ENCODE assay signal across 8 cellular contexts in the genomic region with DNA sequence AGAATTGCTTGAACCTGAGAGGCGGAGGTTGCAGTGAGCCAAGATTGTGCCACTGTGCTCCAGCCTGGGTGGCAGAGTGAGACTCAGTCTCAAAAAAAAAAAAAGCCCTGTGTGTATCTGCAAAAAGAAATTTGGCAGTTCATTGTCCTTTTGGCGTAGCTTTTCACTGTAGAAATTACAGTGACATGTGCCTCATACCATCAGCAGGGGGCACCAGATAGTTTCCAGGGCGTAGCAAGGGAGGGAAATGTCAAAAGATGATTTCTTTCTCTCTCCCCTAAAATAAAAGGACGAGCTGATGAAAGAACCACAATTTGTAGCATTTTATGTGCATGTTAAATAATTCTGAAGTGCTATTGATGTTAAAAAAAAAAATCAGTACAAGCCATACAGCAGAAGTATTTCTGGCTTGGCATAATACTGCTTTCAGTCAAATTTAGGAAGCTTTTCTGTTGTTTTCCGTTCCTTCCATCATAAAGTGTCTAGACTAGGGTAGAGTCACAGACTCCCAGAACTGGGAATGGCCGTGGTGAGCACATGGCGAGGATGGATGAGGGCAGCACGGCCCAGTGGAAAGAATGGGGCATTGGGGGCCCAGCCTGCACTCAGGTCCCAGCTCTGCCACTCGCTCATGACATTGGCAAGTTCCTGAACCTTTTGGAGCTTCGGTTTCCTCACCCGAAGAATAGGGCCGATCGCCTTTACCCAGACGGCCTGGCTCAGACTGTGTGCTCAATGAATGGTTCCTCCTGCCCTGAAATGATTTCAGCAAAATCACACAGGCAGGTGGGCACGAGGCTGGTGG. TPM values are rescaled to one million over a fixed set of nuclear protein-coding genes. Genes with fewer than 3 reads are reported as not detected.
DNase-seq lines count a peak whose midpoint lies in the region; ATAC-seq and TF ChIP-seq lines count a peak whose summit lies in the region.

No MANE protein-coding gene starts in this region.

- H4K20me1 ChIP-seq in PC-3 (ENCODE audit: low read length), result no peaks in the 10 kb centered on the region

- no TSS peak for BruUV-seq in PC-3 (replicated peaks; lab: Mats Ljungman, UMichigan)

- TF ChIP-seq CTCF in PC-3 (conservative IDR thresholded peaks at IDR 0.05; ENCODE audit: low read depth, low read length) (peak; percentile 69), fibroblast of villous mesenchyme (IDR thresholded peaks at IDR 0.05; ENCODE audit: insufficient read depth, low read depth, low read length) (peak; percentile 85)

- H3K36me3 ChIP-seq in CD4-positive, alpha-beta memory T cell (ENCODE audit: insufficient read depth, low read length), result no peaks in the 10 kb centered on the region
- no peaks in the 10 kb centered on the region for H3K36me3 ChIP-seq in PC-3 (ENCODE audit: low read depth, low read length)

- peak overlapping the region; percentile 94 to 99 (median 96) for H3K27ac Mint-ChIP-seq in CD4-positive, alpha-beta memory T cell
- H3K27ac Mint-ChIP-seq in activated T-helper 1 cell treated with anti-CD3 and anti-CD28 coated beads, Interleukin-12 subunit alpha, Interleukin-12 subunit beta, Interleukin-2, Interleukin-4 antibody, amounts not matched to agents 30 ng/mL and 10 ng/mL and 1 ng/mL, durations not matched to agents 14 hours and 24 hours and 36 hours, result peak overlapping the region; percentile 90

- no peaks in the 10 kb centered on the region for H3K9me3 ChIP-seq in CD4-positive, alpha-beta memory T cell (ENCODE audit: control insufficient read depth in 1 of 2, low read length in 2 of 2)
- no peaks in the 10 kb centered on the region for H3K9me3 ChIP-seq in PC-3 (ENCODE audit: low read length)

- H3K9me2 ChIP-seq in PC-3 (replicated peaks; ENCODE audit: low read length), result no peaks in the 10 kb centered on the region

- POLR2A ChIA-PET in CD4-positive, alpha-beta memory T cell (lab: Charles Lee; ENCODE audit: partially characterized antibody), result interaction anchor here (0.6 to 1.7 kb wide), 14 partner anchors 18 to 584 kb away, joined by 3 to 22 read pairs (median 4); partner anchors contain the start of gene TIMM22
- POLR2A ChIA-PET in HEK293T (lab: Yijun Ruan, JAX), result interaction anchor here (1.1 kb wide), 1 partner anchor 370 kb away, joined by 3 read pairs; the partner anchor contains the start of genes GLOD4 and MRM3
- POLR2A ChIA-PET in PC-3 (lab: Charles Lee; ENCODE audit: unreplicated experiment), result no interaction called here

- peaks cover 61 to 86% (median 73%) of the 10 kb centered on the region in 4 donors for H3K4me1 Mint-ChIP-seq in CD4-positive, alpha-beta memory T cell
- H3K4me1 Mint-ChIP-seq in activated T-helper 1 cell treated with anti-CD3 and anti-CD28 coated beads, Interleukin-12 subunit alpha, Interleukin-12 subunit beta, Interleukin-2, Interleukin-4 antibody, amounts not matched to agents 30 ng/mL and 10 ng/mL and 1 ng/mL, durations not matched to agents 14 hours and 24 hours and 36 hours (ENCODE audit: low read depth), result peaks cover 74% of the 10 kb centered on the region

- intact Hi-C loops in CD4-positive, alpha-beta memory T cell (cut with micrococcal nuclease), result loop anchor here (1.0 to 5.0 kb wide), 4 partner anchors 288 to 585 kb away; partner anchors contain the start of genes GEMIN4, TIMM22 and VPS53
- intact Hi-C loops in PC-3 (cut with micrococcal nuclease), result loop anchor here (2.0 kb wide), 1 partner anchor 288 kb away; no protein-coding TSS in a partner anchor
- intact Hi-C loops in activated T-helper 1 cell treated with anti-CD3 and anti-CD28 coated beads, Interleukin-12 subunit alpha, Interleukin-12 subunit beta, Interleukin-2, Interleukin-4 antibody, amounts not matched to agents 30 ng/mL and 10 ng/mL and 1 ng/mL, durations not matched to agents 14 hours and 24 hours and 36 hours (cut with micrococcal nuclease), result loop anchor here (1.0 to 2.0 kb wide), 2 partner anchors 148 to 288 kb away; no protein-coding TSS in a partner anchor
- intact Hi-C loops in posterior cingulate gyrus (cut with DNase I), result no loop called here

- no peaks in the 10 kb centered on the region for H3K79me2 ChIP-seq in PC-3 (ENCODE audit: low read length)

- peaks cover 13 to 27% of the 10 kb centered on the region in 2 donors for H3K36me3 Mint-ChIP-seq in CD4-positive, alpha-beta memory T cell
- H3K36me3 Mint-ChIP-seq in activated T-helper 1 cell treated with anti-CD3 and anti-CD28 coated beads, Interleukin-12 subunit alpha, Interleukin-12 subunit beta, Interleukin-2, Interleukin-4 antibody, amounts not matched to agents 30 ng/mL and 10 ng/mL and 1 ng/mL, durations not matched to agents 14 hours and 24 hours and 36 hours (ENCODE audit: low read depth), result peaks cover 40% of the 10 kb centered on the region

- H3K27me3 ChIP-seq in CD4-positive, alpha-beta memory T cell (ENCODE audit: insufficient read depth, low read length), result no peaks in the 10 kb centered on the region
- H3K27me3 ChIP-seq in PC-3 (ENCODE audit: low read length), result no peaks in the 10 kb centered on the region

- no peaks in the 10 kb centered on the region for H3F3A ChIP-seq in PC-3 (ENCODE audit: low read length, unreplicated experiment)

- CTCF ChIA-PET in CD4-positive, alpha-beta memory T cell (lab: Charles Lee; ENCODE audit: partially characterized antibody), result interaction anchor here (0.7 to 3.3 kb wide), 51 partner anchors 10 to 584 kb away, joined by 3 to 182 read pairs (median 4); partner anchors contain the start of genes GEMIN4, NXN and TIMM22
- CTCF ChIA-PET in HEK293T (lab: Yijun Ruan, JAX), result interaction anchor here (0.6 to 1.7 kb wide), 14 partner anchors 11 to 584 kb away, joined by 3 to 15 read pairs (median 4); partner anchors contain the start of gene TIMM22
- CTCF ChIA-PET in PC-3 (lab: Charles Lee), result interaction anchor here (0.6 to 1.3 kb wide), 8 partner anchors 11 to 383 kb away, joined by 3 to 32 read pairs (median 4); no protein-coding TSS in a partner anchor

- peak overlapping the region; percentile 61 to 63 for H3K4me3 ChIP-seq in CD4-positive, alpha-beta memory T cell (ENCODE audit: low read length in 2 of 2)
- H3K4me3 ChIP-seq in PC-3 (ENCODE audit: low read length) (no peak overlapping the region), fibroblast of villous mesenchyme (ENCODE audit: low read depth, low read length) (no peak overlapping the region)

- H3K4me2 ChIP-seq in PC-3 (ENCODE audit: low read length), result no peak overlapping the region

- H3K9ac ChIP-seq in PC-3 (ENCODE audit: low read length), result no peak overlapping the region

- peak overlapping the region; percentile 85 for H3K27ac ChIP-seq in CD4-positive, alpha-beta memory T cell (ENCODE audit: low read depth, low read length)
- no peak overlapping the region for H3K27ac ChIP-seq in PC-3 (ENCODE audit: low read length)

- peak overlapping the region; percentile 87 to 96 (median 89) for H3K4me3 Mint-ChIP-seq in CD4-positive, alpha-beta memory T cell
- peak overlapping the region; percentile 95 for H3K4me3 Mint-ChIP-seq in activated T-helper 1 cell treated with anti-CD3 and anti-CD28 coated beads, Interleukin-12 subunit alpha, Interleukin-12 subunit beta, Interleukin-2, Interleukin-4 antibody, amounts not matched to agents 30 ng/mL and 10 ng/mL and 1 ng/mL, durations not matched to agents 14 hours and 24 hours and 36 hours

- H3K27me3 Mint-ChIP-seq in CD4-positive, alpha-beta memory T cell, result peaks cover 2% of the 10 kb centered on the region in 2 donors
- H3K27me3 Mint-ChIP-seq in activated T-helper 1 cell treated with anti-CD3 and anti-CD28 coated beads, Interleukin-12 subunit alpha, Interleukin-12 subunit beta, Interleukin-2, Interleukin-4 antibody, amounts not matched to agents 30 ng/mL and 10 ng/mL and 1 ng/mL, durations not matched to agents 14 hours and 24 hours and 36 hours (ENCODE audit: insufficient read depth), result peaks cover 7% of the 10 kb centered on the region

- H3K4me1 ChIP-seq in CD4-positive, alpha-beta memory T cell (ENCODE audit: insufficient read depth, low read length), result peaks cover 78% of the 10 kb centered on the region
- peaks cover 4% of the 10 kb centered on the region; the same call in 1 of the 2 replicates for H3K4me1 ChIP-seq in PC-3 (ENCODE audit: insufficient read depth, low read length)

- peaks cover 0 to 12% (median 0%) of the 10 kb centered on the region in 8 donors for H3K9me3 Mint-ChIP-seq in CD4-positive, alpha-beta memory T cell
- no peaks in the 10 kb centered on the region for H3K9me3 Mint-ChIP-seq in activated T-helper 1 cell treated with anti-CD3 and anti-CD28 coated beads, Interleukin-12 subunit alpha, Interleukin-12 subunit beta, Interleukin-2, Interleukin-4 antibody, amounts not matched to agents 30 ng/mL and 10 ng/mL and 1 ng/mL, durations not matched to agents 14 hours and 24 hours and 36 hours

- DNase-seq in CD4-positive, alpha-beta memory T cell, result peak; percentile 75 to 78 (median 76)
- peak; percentile 43 for DNase-seq in HEK293T (ENCODE audit: extremely low spot score)
- peak; percentile 65 for DNase-seq in PC-3
- DNase-seq in activated T-helper 1 cell treated with anti-CD3 and anti-CD28 coated beads, Interleukin-12 subunit alpha, Interleukin-12 subunit beta, Interleukin-2, Interleukin-4 antibody, amounts not matched to agents 30 ng/mL and 10 ng/mL and 1 ng/mL, durations not matched to agents 14 hours and 24 hours and 36 hours (ENCODE audit: low spot score), result peak; percentile 50
- DNase-seq in fibroblast of villous mesenchyme (ENCODE audit: low read depth), result peak; percentile 70
- DNase-seq in posterior cingulate gyrus, result peak in 7 of 10 donors; percentile 44 to 88 (median 58)

- H2AFZ ChIP-seq in PC-3 (ENCODE audit: low read length), result no peak overlapping the region

- no peak; the same call in 1 of the 2 replicates for ATAC-seq in PC-3
- no peak for ATAC-seq in HG03097 (IDR thresholded peaks at IDR 0.05; ENCODE audit: low FRiP score, unreplicated experiment)
- ATAC-seq in HG02884 (IDR thresholded peaks at IDR 0.05; ENCODE audit: unreplicated experiment), result no peak

RNA-seq across cellular contexts. Expression of gene RFLNB, which starts 33.3 kb away (rescaled TPM):
- 10 to 100 TPM; 20.5 to 21.6 TPM for total RNA-seq in CD4-positive, alpha-beta memory T cell
- 10 to 100 TPM; 19.6 to 20.4 TPM for polyA plus RNA-seq in CD4-positive, alpha-beta memory T cell
- total RNA-seq in PC-3 (2014; rRNA removed) (3.0 and 3.1 TPM in 2 replicates), fibroblast of villous mesenchyme (63.0 and 91.8 TPM in 2 replicates)
- total RNA-seq in activated T-helper 1 cell treated with anti-CD3 and anti-CD28 coated beads, Interleukin-12 subunit alpha, Interleukin-12 subunit beta, Interleukin-2, Interleukin-4 antibody, amounts not matched to agents 30 ng/mL and 10 ng/mL and 1 ng/mL, durations not matched to agents 14 hours and 24 hours and 36 hours, result 111 and 112 TPM in 2 replicates

RNA-seq across cellular contexts. Expression of gene RPH3AL, which starts 59.8 kb away (rescaled TPM):
- total RNA-seq in CD4-positive, alpha-beta memory T cell, result 1 to 10 TPM; 4.4 to 5.9 TPM
- 1 to 10 TPM; 1.7 to 3.5 TPM for polyA plus RNA-seq in CD4-positive, alpha-beta memory T cell
- total RNA-seq in PC-3 (2014; rRNA removed) (24.9 and 30.8 TPM in 2 replicates), fibroblast of villous mesenchyme (1.3 and 1.6 TPM in 2 replicates)
- 2.3 and 3.2 TPM in 2 replicates for total RNA-seq in activated T-helper 1 cell treated with anti-CD3 and anti-CD28 coated beads, Interleukin-12 subunit alpha, Interleukin-12 subunit beta, Interleukin-2, Interleukin-4 antibody, amounts not matched to agents 30 ng/mL and 10 ng/mL and 1 ng/mL, durations not matched to agents 14 hours and 24 hours and 36 hours

Comparison
In these comparisons a context has a peak if more than half of its experiments do, and no peak if none do; other contexts are left out.
1. H3K4me3 ChIP-seq: peak in CD4-positive, alpha-beta memory T cell (2 of 2); none in PC-3 (single experiment) and fibroblast of villous mesenchyme (single experiment).
2. Peak in every context shown above with its lines, with median percentiles within 50 percentile points of each other: DNase-seq.